ENCODE assay signal across 12 cellular contexts in the genomic region with DNA sequence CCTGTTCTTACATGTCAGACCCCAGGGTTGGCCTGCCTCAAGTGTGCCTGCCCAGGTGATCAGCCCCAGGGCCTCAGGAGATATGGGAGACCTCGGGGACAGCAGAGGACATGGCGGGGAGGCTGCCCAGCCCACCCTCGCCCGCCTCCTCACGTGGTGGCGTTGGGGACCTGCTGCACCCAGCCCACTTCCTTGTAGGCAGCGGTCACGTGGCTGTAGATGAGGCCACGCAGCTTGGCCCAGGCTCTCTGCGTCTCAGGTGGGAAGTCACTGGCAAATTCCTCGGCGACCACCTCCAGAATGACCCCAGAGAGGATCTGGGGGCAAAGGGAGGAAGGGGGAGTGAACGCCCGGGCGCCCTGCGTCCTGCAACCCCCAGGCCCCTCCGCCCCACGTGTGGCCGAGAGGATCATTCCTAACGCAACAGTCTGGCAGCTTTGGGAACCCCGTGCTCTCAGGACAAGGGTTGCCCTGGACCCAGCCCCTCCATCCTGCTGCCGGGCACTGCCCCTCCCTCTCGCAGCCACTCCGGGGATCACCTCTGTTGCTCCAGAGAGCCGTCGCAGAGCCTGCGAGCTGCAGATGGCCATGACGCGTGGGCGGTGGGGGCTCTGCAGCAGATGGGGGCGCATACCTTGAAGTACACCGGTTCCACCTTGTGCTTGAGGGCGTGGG. TPM values are rescaled to one million over a fixed set of nuclear protein-coding genes. Genes with fewer than 3 reads are reported as not detected.
A peak's percentile ranks its signal among the peaks of the same experiment; 100 is the strongest.
DNase-seq lines count a peak whose midpoint lies in the region; TF ChIP-seq lines count a peak whose summit lies in the region.
"Had no signal": no experiment of that assay in that cellular context is flagged by ENCODE, and none has a peak within 500 bp of the region (broad histone marks: within the 10 kb centered on the region; RNA-seq: fewer than 3 reads in every experiment).

No MANE protein-coding gene starts in this region.

- H3K23ac ChIP-seq in mesendoderm (ENCODE audit: low read length): no peak overlapping the region

- H3K18ac ChIP-seq in mesendoderm (ENCODE audit: low read length): no peak overlapping the region

- H3K79me1 ChIP-seq in mesendoderm (ENCODE audit: low read length): no peaks in the 10 kb centered on the region

- H3K4me3 Mint-ChIP-seq in dendritic cell treated with granulocyte-macrophage colony-stimulating factor and Interleukin-4, amounts not matched to agents 40 ng/mL and 50 ng/mL, for 4 days: no peak overlapping the region
- H3K4me3 Mint-ChIP-seq: activated T-cell treated with anti-CD3 and anti-CD28 coated beads, Interleukin-2, amount 50 U/mL, for 72 hours had no signal

- H3K9me3 Mint-ChIP-seq in dendritic cell treated with granulocyte-macrophage colony-stimulating factor and Interleukin-4, amounts not matched to agents 40 ng/mL and 50 ng/mL, for 4 days: no peaks in the 10 kb centered on the region
- H3K9me3 Mint-ChIP-seq: activated T-cell treated with anti-CD3 and anti-CD28 coated beads, Interleukin-2, amount 50 U/mL, for 72 hours had no signal

- H3K9me3 ChIP-seq in OCI-LY1 (ENCODE audit: low read length) (no peaks in the 10 kb centered on the region), stomach smooth muscle (ENCODE audit: control insufficient read depth in 2 of 2, low read length in 2 of 2) (no peaks in the 10 kb centered on the region)
- H3K9me3 ChIP-seq: neutrophil had no signal

- H2BK5ac ChIP-seq in mesendoderm (ENCODE audit: low read length): no peak overlapping the region

- H2BK15ac ChIP-seq in mesendoderm (replicated peaks; ENCODE audit: low read depth): no peak overlapping the region

- H3K79me2 ChIP-seq in OCI-LY1 (ENCODE audit: insufficient read depth, low read length) (no peaks in the 10 kb centered on the region), mesendoderm (ENCODE audit: control insufficient read depth, insufficient read depth, low read length) (no peaks in the 10 kb centered on the region)

- H3K27ac ChIP-seq in OCI-LY1 (ENCODE audit: low read depth, low read length, poor library complexity, severe bottlenecking) (peak overlapping the region; percentile 23), mesendoderm (ENCODE audit: low read depth, low read length) (no peak overlapping the region), stomach smooth muscle (ENCODE audit: low read length) (peak overlapping the region; percentile 76)
- H3K27ac ChIP-seq: neutrophil had no signal

- no peak for TF ChIP-seq CTCF in OCI-LY1 (IDR thresholded peaks at IDR 0.05; ENCODE audit: low read length)

- peak overlapping the region; percentile 22 for H3K56ac ChIP-seq in mesendoderm (ENCODE audit: low read length)

- no CpG with 5 or more reads among the region's 33 CpGs for WGBS in mesendoderm (ENCODE audit: extremely low coverage, insufficient coverage, low lambda C conversion rate)

- DNase-seq in mesendoderm (no peak), NCI-H2081 treated with DMSO at 0.1 percent for 48 hours (lab: John Stamatoyannopoulos, UW) (no peak), NCI-H146 (lab: John Stamatoyannopoulos, UW) (no peak), KG1 (lab: John Stamatoyannopoulos, UW) (no peak)
- DNase-seq in activated CD4-positive, alpha-beta T cell treated with anti-CD3 and anti-CD28 coated beads for 4 hours: no peak
- DNase-seq: activated T-cell treated with anti-CD3 and anti-CD28 coated beads, Interleukin-2, amount 50 U/mL, for 72 hours; COR-L47 had no signal

- no peaks in the 10 kb centered on the region for H3K36me3 Mint-ChIP-seq in dendritic cell treated with granulocyte-macrophage colony-stimulating factor and Interleukin-4, amounts not matched to agents 40 ng/mL and 50 ng/mL, for 4 days (ENCODE audit: low read depth)

- peak overlapping the region; percentile 81 for H3K27ac Mint-ChIP-seq in dendritic cell treated with granulocyte-macrophage colony-stimulating factor and Interleukin-4, amounts not matched to agents 40 ng/mL and 50 ng/mL, for 4 days
- H3K27ac Mint-ChIP-seq: activated T-cell treated with anti-CD3 and anti-CD28 coated beads, Interleukin-2, amount 50 U/mL, for 72 hours had no signal

- peak overlapping the region; percentile 13 for H3K4me3 ChIP-seq in OCI-LY1 (ENCODE audit: low read depth, low read length, poor library complexity, severe bottlenecking)
- H3K4me3 ChIP-seq in mesendoderm (ENCODE audit: low read length): no peak overlapping the region
- H3K4me3 ChIP-seq in stomach smooth muscle (ENCODE audit: low read length in 2 of 2): no peak overlapping the region
- H3K4me3 ChIP-seq: PC-9 had no signal

- H4K5ac ChIP-seq in mesendoderm (ENCODE audit: low read length): no peak overlapping the region

- H3K4me1 Mint-ChIP-seq in dendritic cell treated with granulocyte-macrophage colony-stimulating factor and Interleukin-4, amounts not matched to agents 40 ng/mL and 50 ng/mL, for 4 days (ENCODE audit: low read depth): peaks cover 19% of the 10 kb centered on the region

- H3K36me3 ChIP-seq in OCI-LY1 (ENCODE audit: insufficient read depth, low read length) (no peaks in the 10 kb centered on the region), mesendoderm (ENCODE audit: control insufficient read depth, insufficient read depth, low read length) (no peaks in the 10 kb centered on the region), stomach smooth muscle (ENCODE audit: control insufficient read depth in 2 of 2, insufficient read depth in 2 of 2, low read length in 2 of 2) (no peaks in the 10 kb centered on the region)
- H3K36me3 ChIP-seq: neutrophil had no signal

- H2AFZ ChIP-seq in OCI-LY1 (ENCODE audit: low read length): peak overlapping the region; percentile 97
- H2AFZ ChIP-seq: PC-9 had no signal

- no peak overlapping the region for H2AK5ac ChIP-seq in mesendoderm (ENCODE audit: low read length)

- no peak overlapping the region for H2BK120ac ChIP-seq in mesendoderm (ENCODE audit: low read depth, low read length)

- H4K20me1 ChIP-seq in OCI-LY1 (ENCODE audit: insufficient read depth, low read length): no peaks in the 10 kb centered on the region

- H3K4me2 ChIP-seq in OCI-LY1 (ENCODE audit: low read length) (peak overlapping the region; percentile 49), mesendoderm (ENCODE audit: low read length) (no peak overlapping the region)

- peaks cover 44% of the 10 kb centered on the region for H3K4me1 ChIP-seq in OCI-LY1 (ENCODE audit: insufficient read depth, low read length, severe bottlenecking)
- peaks cover 2% of the 10 kb centered on the region for H3K4me1 ChIP-seq in mesendoderm (ENCODE audit: control insufficient read depth, low read depth, low read length)
- peaks cover 52% of the 10 kb centered on the region for H3K4me1 ChIP-seq in stomach smooth muscle (ENCODE audit: control insufficient read depth, insufficient read depth, low read length)

- H3K27me3 ChIP-seq in OCI-LY1 (ENCODE audit: insufficient read depth, low read length) (no peaks in the 10 kb centered on the region; the same call in 1 of the 2 replicates), mesendoderm (ENCODE audit: insufficient read depth, low read length, poor library complexity) (no peaks in the 10 kb centered on the region), stomach smooth muscle (ENCODE audit: control insufficient read depth in 1 of 2, insufficient read depth in 2 of 2, low read length in 2 of 2) (peaks cover 4 to 12% of the 10 kb centered on the region in 2 donors)

- no peaks in the 10 kb centered on the region for H3F3A ChIP-seq in OCI-LY1 (ENCODE audit: insufficient read depth, low read length)

- peak overlapping the region; percentile 28; the same call in 1 of the 2 replicates for H3K9ac ChIP-seq in OCI-LY1 (ENCODE audit: low read length)
- no peak overlapping the region for H3K9ac ChIP-seq in mesendoderm (ENCODE audit: low read length)
- H3K9ac ChIP-seq in stomach smooth muscle (ENCODE audit: low read length in 2 of 2): no peak overlapping the region

- intact Hi-C loops in dendritic cell treated with granulocyte-macrophage colony-stimulating factor and Interleukin-4, amounts not matched to agents 40 ng/mL and 50 ng/mL, for 4 days (cut with micrococcal nuclease): no loop called here

- H3K4ac ChIP-seq in mesendoderm (ENCODE audit: low read depth, low read length): no peak overlapping the region

- H3K9me2 ChIP-seq in OCI-LY1 (ENCODE audit: low read depth, low read length): no peaks in the 10 kb centered on the region

- no peak overlapping the region for H4K8ac ChIP-seq in mesendoderm (ENCODE audit: low read depth, low read length)

- peaks cover 54% of the 10 kb centered on the region for H3K27me3 Mint-ChIP-seq in dendritic cell treated with granulocyte-macrophage colony-stimulating factor and Interleukin-4, amounts not matched to agents 40 ng/mL and 50 ng/mL, for 4 days

RNA-seq across cellular contexts. Expression of a gene that starts 6.5 kb away (rescaled TPM):
- 0.88 TPM for polyA plus RNA-seq in mesendoderm (2013, experiment 1 of 2)
- polyA plus RNA-seq in mesendoderm (2013, experiment 2 of 2): 0.88 TPM

RNA-seq across cellular contexts. Expression of a gene that starts 8.9 kb away (rescaled TPM):
- polyA plus RNA-seq in mesendoderm (2013, experiment 1 of 2): 0.59 TPM
- 0.55 TPM for polyA plus RNA-seq in mesendoderm (2013, experiment 2 of 2)

RNA-seq across cellular contexts. Expression of a gene that starts 29.7 kb away (rescaled TPM):
- 12.3 TPM for polyA plus RNA-seq in mesendoderm (2013, experiment 1 of 2)
- polyA plus RNA-seq in mesendoderm (2013, experiment 2 of 2): 11.8 TPM

RNA-seq across cellular contexts. Expression of a gene that starts 54.7 kb away (rescaled TPM):
- 0.04 TPM for polyA plus RNA-seq in mesendoderm (2013, experiment 1 of 2)
- polyA plus RNA-seq in mesendoderm (2013, experiment 2 of 2): 0.04 TPM
